25 cellular contexts compared by ENCODE assay signal in the genomic region with DNA sequence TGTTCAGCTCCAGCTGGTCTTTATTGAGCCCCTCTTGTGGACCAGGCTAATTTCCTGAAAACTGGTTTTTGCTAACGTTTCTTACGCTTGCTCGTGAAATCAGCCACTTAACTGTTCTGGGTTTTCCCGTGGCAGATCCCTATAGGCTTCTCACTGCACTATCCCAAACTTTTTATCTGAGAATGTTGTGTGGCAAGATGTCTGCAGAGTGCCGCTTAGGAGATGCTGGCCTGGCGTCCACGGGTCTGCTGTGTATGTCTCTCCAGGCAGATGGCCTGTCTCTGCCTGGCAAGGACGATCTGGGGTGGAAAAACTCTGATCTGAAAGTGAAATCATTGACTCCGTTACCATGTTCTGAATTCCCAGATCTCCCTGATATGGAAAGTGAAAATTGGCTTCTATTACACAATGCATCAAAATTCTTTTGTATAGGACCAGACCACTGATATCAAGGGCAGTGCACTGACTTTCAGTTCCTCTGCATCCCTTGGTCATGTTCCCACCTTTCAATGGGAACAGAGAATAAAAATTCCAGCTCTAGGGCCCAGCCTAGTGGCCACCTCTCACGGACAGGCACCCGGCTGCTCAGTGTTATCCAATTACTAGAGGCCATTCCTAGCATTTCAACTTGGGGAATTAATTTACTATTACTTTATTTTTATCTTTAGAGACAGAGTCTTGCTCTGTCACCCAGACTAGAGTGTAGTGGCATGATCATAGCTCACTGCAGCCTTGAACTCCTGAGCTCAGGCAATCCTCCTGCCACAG.
"Had no signal": no experiment of that assay in that cellular context is flagged by ENCODE, and none has a peak within 500 bp of the region (broad histone marks: within the 10 kb centered on the region; RNA-seq: fewer than 3 reads in every experiment).

No MANE protein-coding gene starts in this region.

- FAIRE-seq: astrocyte, TTC549 had no signal

- H2AFZ ChIP-seq: PC-9 had no signal

- DNase-seq: activated CD4-positive, alpha-beta memory T cell treated with anti-CD3 and anti-CD28 coated beads for 36 hours; activated CD4-positive, alpha-beta T cell treated with anti-CD3 and anti-CD28 coated beads, Interleukin-2, amount 10 ng/mL, durations not matched to agents 7 days and 5 days; activated CD4-positive, CD25-positive, alpha-beta regulatory T cell; activated CD8-positive, alpha-beta memory T cell treated with anti-CD3 and anti-CD28 coated beads for 24 hours; activated gamma-delta T cell; activated naive CD4-positive, alpha-beta T cell treated with anti-CD3 and anti-CD28 coated beads for 36 hours; activated T-cell treated with anti-CD3 and anti-CD28 coated beads, Interleukin-2, amount 50 U/mL, for 4 hours; amygdala; KG1; NCI-H1092 treated with DMSO at 0.1 percent for 48 hours; NCI-H1436; NCI-H1694 treated with DMSO at 0.1 percent for 48 hours; NCI-H2081; NCI-H446; NCI-H524; PC-9; SIG-M5; T-helper 17 cell; T-helper 9 cell had no signal

- H3K4me1 Mint-ChIP-seq: activated CD4-positive, alpha-beta T cell treated with anti-CD3 and anti-CD28 coated beads, Interleukin-2, amount 10 ng/mL, durations not matched to agents 7 days and 5 days; activated T-helper 17 cell treated with anti-CD3 and anti-CD28 coated beads, Interleukin-2, amount 50 U/mL, for 72 hours; brain; central memory CD8-positive, alpha-beta T cell; T-helper 17 cell had no signal

- H3K4me2 ChIP-seq: PC-9 had no signal

- H3K27ac ChIP-seq: PC-9 had no signal

- H3K4me3 Mint-ChIP-seq: activated CD4-positive, alpha-beta memory T cell treated with anti-CD3 and anti-CD28 coated beads for 36 hours; activated CD4-positive, alpha-beta T cell treated with anti-CD3 and anti-CD28 coated beads, Interleukin-2, amount 10 ng/mL, durations not matched to agents 7 days and 5 days; activated naive CD4-positive, alpha-beta T cell treated with anti-CD3 and anti-CD28 coated beads for 36 hours; activated naive CD8-positive, alpha-beta T cell; activated T-cell treated with anti-CD3 and anti-CD28 coated beads, Interleukin-2, amount 50 U/mL, for 4 hours; activated T-helper 17 cell treated with anti-CD3 and anti-CD28 coated beads, Interleukin-2, amount 50 U/mL, for 72 hours; brain; central memory CD8-positive, alpha-beta T cell; T-helper 17 cell had no signal

- ATAC-seq: activated T-cell treated with anti-CD3 and anti-CD28 coated beads, Interleukin-2, amount 50 U/mL, for 4 hours; activated T-helper 17 cell treated with anti-CD3 and anti-CD28 coated beads, Interleukin-2, amount 50 U/mL, for 72 hours; T-helper 17 cell had no signal

- H3K36me3 Mint-ChIP-seq: activated CD4-positive, alpha-beta memory T cell treated with anti-CD3 and anti-CD28 coated beads for 36 hours; brain had no signal

- H3K9me3 Mint-ChIP-seq: activated CD4-positive, alpha-beta memory T cell treated with anti-CD3 and anti-CD28 coated beads for 36 hours; activated T-helper 17 cell treated with anti-CD3 and anti-CD28 coated beads, Interleukin-2, amount 50 U/mL, for 72 hours; central memory CD8-positive, alpha-beta T cell had no signal

- H3K4me3 ChIP-seq: PC-9 had no signal

- H3K27ac Mint-ChIP-seq: activated CD4-positive, alpha-beta memory T cell treated with anti-CD3 and anti-CD28 coated beads for 36 hours; activated CD4-positive, alpha-beta T cell treated with anti-CD3 and anti-CD28 coated beads, Interleukin-2, amount 10 ng/mL, durations not matched to agents 7 days and 5 days; activated naive CD4-positive, alpha-beta T cell treated with anti-CD3 and anti-CD28 coated beads for 36 hours; activated naive CD8-positive, alpha-beta T cell; activated T-helper 17 cell treated with anti-CD3 and anti-CD28 coated beads, Interleukin-2, amount 50 U/mL, for 72 hours; brain; T-helper 17 cell had no signal
